26 cellular contexts compared by ENCODE assay signal in genomic region chr16:84486126-84486525, GRCh38.
"Had no signal": no experiment of that assay in that cellular context is flagged by ENCODE, and none has a peak within 500 bp of the region (broad histone marks: within the 10 kb centered on the region; RNA-seq: fewer than 3 reads in every experiment).

No MANE protein-coding gene starts in this region.

- H3K9me3 Mint-ChIP-seq: naive thymus-derived CD4-positive, alpha-beta T cell; nephron; stimulated activated naive B cell treated with anti-CD40 and anti-IgM and Interleukin-4, amounts not matched to agents 10 μg/mL and 1 μg/mL and 100 μg/mL, for 72 hours; stimulated activated naive CD8-positive, alpha-beta T cell treated with anti-CD3 and anti-CD28 coated beads, Interleukin-15, Interleukin-2, amounts not matched to agents 100 ng/mL and 50 ng/mL, for 24 hours had no signal

- DNase-seq: dermis blood vessel endothelial cell; effector memory CD4-positive, alpha-beta T cell; foreskin keratinocyte; heart left ventricle; kidney; left lung; mesenchymal stem cell; midbrain; nucleus accumbens; psoas muscle; sigmoid colon; stimulated activated CD4-positive, alpha-beta T cell treated with anti-CD3 and anti-CD28 coated beads, Interleukin-2, amount 100 ng/mL, for 24 hours; stimulated activated CD4-positive, alpha-beta T cell treated with anti-CD3 and anti-CD28 coated beads, Interleukin-4, amount 100 ng/mL, for 24 hours; stimulated activated naive B cell treated with anti-CD40 and anti-IgM and Interleukin-4, amounts not matched to agents 10 μg/mL and 1 μg/mL and 100 μg/mL, for 72 hours; trophoblast cell; uterus had no signal

- H3K4me3 Mint-ChIP-seq: naive thymus-derived CD4-positive, alpha-beta T cell; nephron; stimulated activated naive B cell treated with anti-CD40 and anti-IgM and Interleukin-4, amounts not matched to agents 10 μg/mL and 1 μg/mL and 100 μg/mL, for 72 hours; stimulated activated naive CD8-positive, alpha-beta T cell treated with anti-CD3 and anti-CD28 coated beads, Interleukin-15, Interleukin-2, amounts not matched to agents 100 ng/mL and 50 ng/mL, for 24 hours had no signal

- H3K27ac Mint-ChIP-seq: naive thymus-derived CD4-positive, alpha-beta T cell; nephron; stimulated activated naive B cell treated with anti-CD40 and anti-IgM and Interleukin-4, amounts not matched to agents 10 μg/mL and 1 μg/mL and 100 μg/mL, for 72 hours; stimulated activated naive CD8-positive, alpha-beta T cell treated with anti-CD3 and anti-CD28 coated beads, Interleukin-15, Interleukin-2, amounts not matched to agents 100 ng/mL and 50 ng/mL, for 24 hours had no signal

- H3K4me1 ChIP-seq: colonic mucosa, foreskin keratinocyte, left lung, uterus had no signal

- H3K27me3 Mint-ChIP-seq: naive thymus-derived CD4-positive, alpha-beta T cell; stimulated activated naive B cell treated with anti-CD40 and anti-IgM and Interleukin-4, amounts not matched to agents 10 μg/mL and 1 μg/mL and 100 μg/mL, for 72 hours; stimulated activated naive CD8-positive, alpha-beta T cell treated with anti-CD3 and anti-CD28 coated beads, Interleukin-15, Interleukin-2, amounts not matched to agents 100 ng/mL and 50 ng/mL, for 24 hours had no signal

- H3K27me3 ChIP-seq: colonic mucosa, esophagus muscularis mucosa, foreskin keratinocyte, gastroesophageal sphincter, heart left ventricle, hepatocyte, left lung, ovary, sigmoid colon, suprapubic skin, uterus had no signal

- H3K4me3 ChIP-seq: colonic mucosa, esophagus muscularis mucosa, gastroesophageal sphincter, heart left ventricle, hepatocyte, left lung, ovary, psoas muscle, sigmoid colon, suprapubic skin, uterus had no signal

- ATAC-seq: foreskin keratinocyte; gastroesophageal sphincter; heart left ventricle; left lung; naive thymus-derived CD4-positive, alpha-beta T cell; psoas muscle; right cardiac atrium; stimulated activated naive B cell treated with anti-CD40 and anti-IgM and Interleukin-4, amounts not matched to agents 10 μg/mL and 1 μg/mL and 100 μg/mL, for 72 hours had no signal

- H3K27ac ChIP-seq: colonic mucosa, esophagus muscularis mucosa, foreskin keratinocyte, gastroesophageal sphincter, heart left ventricle, hepatocyte, left lung, ovary, psoas muscle, sigmoid colon, suprapubic skin, uterus had no signal

- H3K9me3 ChIP-seq: colonic mucosa, esophagus muscularis mucosa, gastroesophageal sphincter, heart left ventricle, left lung, ovary, psoas muscle, sigmoid colon, suprapubic skin, uterus had no signal

- H3K36me3 ChIP-seq: ovary, uterus had no signal
